In genomic region chr10:4511559-4511958, GRCh38 we compare ENCODE assay signal across 17 cellular contexts.
"Had no signal": no experiment of that assay in that cellular context is flagged by ENCODE, and none has a peak within 500 bp of the region (broad histone marks: within the 10 kb centered on the region; RNA-seq: fewer than 3 reads in every experiment).

No MANE protein-coding gene starts in this region.

- H3K9me3 Mint-ChIP-seq: activated naive CD4-positive, alpha-beta T cell treated with anti-CD3 and anti-CD28 coated beads, Interleukin-2, amount 50 U/mL, for 72 hours; activated T-helper 2 cell treated with anti-CD3 and anti-CD28 coated beads, Interferon-gamma antibody, Interleukin-2, Interleukin-4, amounts not matched to agents 10 μg/mL and 5 μg/mL and 100 μg/mL, durations not matched to agents 14 hours and 24 hours and 36 hours; endodermal cell; stimulated activated effector memory CD8-positive, alpha-beta T cell treated with anti-CD3 and anti-CD28 coated beads, Interleukin-12 subunit alpha, Interleukin-12 subunit beta, amount 100 ng/mL, for 72 hours; T-helper 1 cell treated with Interleukin-12 subunit alpha and Interleukin-12 subunit beta and Interleukin-4 antibody, amounts not matched to agents 30 μg/mL and 1 μg/mL, for 36 hours had no signal

- H3K27ac ChIP-seq: gastrocnemius medialis, lower lobe of right lung, thyroid gland had no signal

- H3K27ac Mint-ChIP-seq: activated naive CD4-positive, alpha-beta T cell treated with anti-CD3 and anti-CD28 coated beads, Interleukin-2, amount 50 U/mL, for 72 hours; activated T-helper 2 cell treated with anti-CD3 and anti-CD28 coated beads, Interferon-gamma antibody, Interleukin-2, Interleukin-4, amounts not matched to agents 10 μg/mL and 5 μg/mL and 100 μg/mL, durations not matched to agents 14 hours and 24 hours and 36 hours; endodermal cell; naive thymus-derived CD4-positive, alpha-beta T cell; stimulated activated effector memory CD8-positive, alpha-beta T cell treated with anti-CD3 and anti-CD28 coated beads, Interleukin-12 subunit alpha, Interleukin-12 subunit beta, amount 100 ng/mL, for 72 hours; T-helper 1 cell treated with Interleukin-12 subunit alpha and Interleukin-12 subunit beta and Interleukin-4 antibody, amounts not matched to agents 30 μg/mL and 1 μg/mL, for 36 hours had no signal

- H3K4me3 ChIP-seq: gastrocnemius medialis, lower lobe of right lung, thyroid gland had no signal

- H3K36me3 ChIP-seq: gastrocnemius medialis, lower lobe of right lung, thyroid gland had no signal

- H3K9me3 ChIP-seq: gastrocnemius medialis, lower lobe of right lung, thyroid gland had no signal

- H3K27me3 ChIP-seq: gastrocnemius medialis, thyroid gland had no signal

- H3K4me1 ChIP-seq: lower lobe of right lung had no signal

- ATAC-seq: activated naive CD4-positive, alpha-beta T cell treated with anti-CD3 and anti-CD28 coated beads, Interleukin-2, amount 50 U/mL, for 72 hours; gastrocnemius medialis; lower lobe of right lung; naive thymus-derived CD4-positive, alpha-beta T cell; right cardiac atrium; stimulated activated effector memory CD8-positive, alpha-beta T cell treated with anti-CD3 and anti-CD28 coated beads, Interleukin-12 subunit alpha, Interleukin-12 subunit beta, amount 100 ng/mL, for 72 hours had no signal

- DNase-seq: activated CD4-positive, alpha-beta T cell treated with anti-CD3 and anti-CD28 coated beads, Interleukin-2, amount 50 U/mL, for 1 hour; activated T-cell treated with anti-CD3 and anti-CD28 coated beads for 4 hours; amygdala; cerebellar nuclear complex; dermis blood vessel endothelial cell; endodermal cell; gastrocnemius medialis; kidney glomerular epithelial cell; lower lobe of right lung; naive thymus-derived CD4-positive, alpha-beta T cell; right cardiac atrium; small intestine; thyroid gland had no signal

- H3K4me3 Mint-ChIP-seq: endodermal cell; naive thymus-derived CD4-positive, alpha-beta T cell; stimulated activated effector memory CD8-positive, alpha-beta T cell treated with anti-CD3 and anti-CD28 coated beads, Interleukin-12 subunit alpha, Interleukin-12 subunit beta, amount 100 ng/mL, for 72 hours; T-helper 1 cell treated with Interleukin-12 subunit alpha and Interleukin-12 subunit beta and Interleukin-4 antibody, amounts not matched to agents 30 μg/mL and 1 μg/mL, for 36 hours had no signal

- H3K4me1 Mint-ChIP-seq: endodermal cell had no signal

- H3K36me3 Mint-ChIP-seq: activated naive CD4-positive, alpha-beta T cell treated with anti-CD3 and anti-CD28 coated beads, Interleukin-2, amount 50 U/mL, for 72 hours; stimulated activated effector memory CD8-positive, alpha-beta T cell treated with anti-CD3 and anti-CD28 coated beads, Interleukin-12 subunit alpha, Interleukin-12 subunit beta, amount 100 ng/mL, for 72 hours had no signal
